ENCODE assay signal across 1 cellular context in genomic region chr10:72375585-72375984, GRCh38.
TF ChIP-seq lines count a peak whose summit lies in the region.

No MANE protein-coding gene starts in this region.

TF ChIP-seq in GM12878, 131 proteins besides CTCF, POLR2A, EP300 and RAD21:
- TF ChIP-seq FOXM1 (IDR thresholded peaks at IDR 0.05; ENCODE audit: low read depth, low read length) (no peak), ZBTB4 (CRISPR knock-in tag; IDR thresholded peaks at IDR 0.05) (no peak), YY1 (IDR thresholded peaks at IDR 0.05; ENCODE audit: low read depth, low read length) (no peak), NR2C1 (IDR thresholded peaks at IDR 0.05) (no peak), KAT2A (conservative IDR thresholded peaks at IDR 0.05; ENCODE audit: control insufficient read depth, low read depth, low read length) (no peak), STAT3 (IDR thresholded peaks at IDR 0.05; ENCODE audit: low read depth, low read length) (no peak), MTA2 (IDR thresholded peaks at IDR 0.05; ENCODE audit: low read depth) (no peak), NBN (IDR thresholded peaks at IDR 0.05) (no peak), IRF5 (IDR thresholded peaks at IDR 0.05; ENCODE audit: borderline replicate concordance) (no peak), TCF12 (IDR thresholded peaks at IDR 0.05; ENCODE audit: low read depth, low read length) (no peak), SIX5 (IDR thresholded peaks at IDR 0.05; ENCODE audit: low read depth, low read length, severe bottlenecking) (no peak), ZNF384 (IDR thresholded peaks at IDR 0.05; ENCODE audit: borderline replicate concordance, low read depth, low read length) (no peak), NFXL1 (IDR thresholded peaks at IDR 0.05; ENCODE audit: borderline replicate concordance) (no peak), JUND (IDR thresholded peaks at IDR 0.05; ENCODE audit: low read depth, low read length) (no peak), BCL11A (IDR thresholded peaks at IDR 0.05; ENCODE audit: low read depth, low read length) (no peak), ESRRA (IDR thresholded peaks at IDR 0.05; ENCODE audit: low read length) (no peak), EGR1 (IDR thresholded peaks at IDR 0.05; ENCODE audit: borderline replicate concordance in 1 of 2, low read depth in 2 of 2, low read length in 2 of 2) (no peak)
- TF ChIP-seq, protein P1, sequence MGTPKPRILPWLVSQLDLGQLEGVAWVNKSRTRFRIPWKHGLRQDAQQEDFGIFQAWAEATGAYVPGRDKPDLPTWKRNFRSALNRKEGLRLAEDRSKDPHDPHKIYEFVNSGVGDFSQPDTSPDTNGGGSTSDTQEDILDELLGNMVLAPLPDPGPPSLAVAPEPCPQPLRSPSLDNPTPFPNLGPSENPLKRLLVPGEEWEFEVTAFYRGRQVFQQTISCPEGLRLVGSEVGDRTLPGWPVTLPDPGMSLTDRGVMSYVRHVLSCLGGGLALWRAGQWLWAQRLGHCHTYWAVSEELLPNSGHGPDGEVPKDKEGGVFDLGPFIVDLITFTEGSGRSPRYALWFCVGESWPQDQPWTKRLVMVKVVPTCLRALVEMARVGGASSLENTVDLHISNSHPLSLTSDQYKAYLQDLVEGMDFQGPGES (IDR thresholded peaks at IDR 0.05), result no peak
TF ChIP-seq in GM12878: peak in this region for 0.
